Comparison of ENCODE assay signal across 2 cellular contexts in the genomic region with DNA sequence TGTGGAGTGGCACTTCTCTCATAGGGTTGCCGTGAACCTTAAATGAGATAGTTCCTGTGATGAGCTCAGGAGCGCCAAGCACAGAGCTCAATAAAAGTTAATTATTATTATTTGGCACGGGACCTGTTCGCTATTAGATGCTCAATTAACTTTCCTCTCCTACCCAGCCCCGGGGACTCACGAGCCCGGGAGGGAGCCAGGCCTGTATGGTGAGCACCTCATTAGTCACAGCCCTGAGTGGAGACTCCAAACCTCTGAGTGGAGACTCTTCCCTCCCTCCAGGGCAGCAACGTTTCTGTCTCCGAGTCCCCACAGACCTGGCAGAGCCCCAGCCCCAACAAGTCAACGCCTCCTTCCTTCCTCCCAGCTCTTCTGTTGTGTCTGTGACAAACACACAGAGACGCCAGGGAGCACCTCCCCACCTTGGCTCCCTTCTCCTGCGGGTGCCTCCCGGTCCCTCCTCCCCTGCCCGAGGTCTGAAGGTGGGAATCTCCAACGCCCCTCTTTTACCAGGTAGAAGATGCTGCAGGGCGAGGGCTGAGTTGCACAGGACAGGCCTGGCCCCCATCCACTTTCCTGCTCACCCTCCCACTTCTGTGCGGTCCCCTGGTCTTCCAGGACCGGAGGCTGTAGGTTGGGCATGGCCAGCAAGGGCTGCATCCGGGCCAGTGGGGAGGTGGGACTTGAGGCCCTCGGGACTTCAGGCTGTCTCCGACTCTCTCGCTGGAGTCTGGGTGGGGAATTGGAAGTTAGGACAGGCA.
A peak's percentile ranks its signal among the peaks of the same experiment; 100 is the strongest.
TF ChIP-seq lines count a peak whose summit lies in the region.

No MANE protein-coding gene starts in this region.

TF ChIP-seq in IMR-90, 13 proteins besides CTCF, POLR2A, EP300 and RAD21:
- TF ChIP-seq NFE2L2 (IDR thresholded peaks at IDR 0.05; ENCODE audit: low read depth, low read length) (no peak), SMC3 (IDR thresholded peaks at IDR 0.05; ENCODE audit: low read depth, low read length) (no peak), RCOR1 (IDR thresholded peaks at IDR 0.05; ENCODE audit: insufficient replicate concordance, low read length) (no peak), FOS (IDR thresholded peaks at IDR 0.05; ENCODE audit: low read depth, low read length) (no peak), MXI1 (IDR thresholded peaks at IDR 0.05; ENCODE audit: borderline replicate concordance, low read depth, low read length) (no peak), BHLHE40 (IDR thresholded peaks at IDR 0.05; ENCODE audit: low read depth, low read length) (no peak), CHD1 (IDR thresholded peaks at IDR 0.05; ENCODE audit: low read depth, low read length) (no peak), CEBPB (IDR thresholded peaks at IDR 0.05; ENCODE audit: low read depth, low read length) (no peak), MAFK (IDR thresholded peaks at IDR 0.05; ENCODE audit: low read depth, low read length) (no peak), RFX5 (IDR thresholded peaks at IDR 0.05; ENCODE audit: low read depth, low read length) (no peak), MAZ (IDR thresholded peaks at IDR 0.05; ENCODE audit: borderline replicate concordance, low read depth, low read length) (no peak)
- TF ChIP-seq, protein P1, sequence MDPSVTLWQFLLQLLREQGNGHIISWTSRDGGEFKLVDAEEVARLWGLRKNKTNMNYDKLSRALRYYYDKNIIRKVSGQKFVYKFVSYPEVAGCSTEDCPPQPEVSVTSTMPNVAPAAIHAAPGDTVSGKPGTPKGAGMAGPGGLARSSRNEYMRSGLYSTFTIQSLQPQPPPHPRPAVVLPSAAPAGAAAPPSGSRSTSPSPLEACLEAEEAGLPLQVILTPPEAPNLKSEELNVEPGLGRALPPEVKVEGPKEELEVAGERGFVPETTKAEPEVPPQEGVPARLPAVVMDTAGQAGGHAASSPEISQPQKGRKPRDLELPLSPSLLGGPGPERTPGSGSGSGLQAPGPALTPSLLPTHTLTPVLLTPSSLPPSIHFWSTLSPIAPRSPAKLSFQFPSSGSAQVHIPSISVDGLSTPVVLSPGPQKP (IDR thresholded peaks at IDR 0.05; ENCODE audit: borderline replicate concordance, low read depth, low read length), result no peak
- TF ChIP-seq, protein P2, sequence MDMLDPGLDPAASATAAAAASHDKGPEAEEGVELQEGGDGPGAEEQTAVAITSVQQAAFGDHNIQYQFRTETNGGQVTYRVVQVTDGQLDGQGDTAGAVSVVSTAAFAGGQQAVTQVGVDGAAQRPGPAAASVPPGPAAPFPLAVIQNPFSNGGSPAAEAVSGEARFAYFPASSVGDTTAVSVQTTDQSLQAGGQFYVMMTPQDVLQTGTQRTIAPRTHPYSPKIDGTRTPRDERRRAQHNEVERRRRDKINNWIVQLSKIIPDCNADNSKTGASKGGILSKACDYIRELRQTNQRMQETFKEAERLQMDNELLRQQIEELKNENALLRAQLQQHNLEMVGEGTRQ (IDR thresholded peaks at IDR 0.05; ENCODE audit: low read depth, low read length), result no peak

TF ChIP-seq in HepG2, 621 proteins besides CTCF, POLR2A, EP300 and RAD21:
- no peak for TF ChIP-seq REPIN1 (CRISPR knock-in tag; IDR thresholded peaks at IDR 0.05; ENCODE audit: borderline replicate concordance, low read depth)
- TF ChIP-seq ZNF263 (CRISPR knock-in tag; IDR thresholded peaks at IDR 0.05), result peak; percentile 53; the same call in 1 of the 2 replicates
